In the genomic region with DNA sequence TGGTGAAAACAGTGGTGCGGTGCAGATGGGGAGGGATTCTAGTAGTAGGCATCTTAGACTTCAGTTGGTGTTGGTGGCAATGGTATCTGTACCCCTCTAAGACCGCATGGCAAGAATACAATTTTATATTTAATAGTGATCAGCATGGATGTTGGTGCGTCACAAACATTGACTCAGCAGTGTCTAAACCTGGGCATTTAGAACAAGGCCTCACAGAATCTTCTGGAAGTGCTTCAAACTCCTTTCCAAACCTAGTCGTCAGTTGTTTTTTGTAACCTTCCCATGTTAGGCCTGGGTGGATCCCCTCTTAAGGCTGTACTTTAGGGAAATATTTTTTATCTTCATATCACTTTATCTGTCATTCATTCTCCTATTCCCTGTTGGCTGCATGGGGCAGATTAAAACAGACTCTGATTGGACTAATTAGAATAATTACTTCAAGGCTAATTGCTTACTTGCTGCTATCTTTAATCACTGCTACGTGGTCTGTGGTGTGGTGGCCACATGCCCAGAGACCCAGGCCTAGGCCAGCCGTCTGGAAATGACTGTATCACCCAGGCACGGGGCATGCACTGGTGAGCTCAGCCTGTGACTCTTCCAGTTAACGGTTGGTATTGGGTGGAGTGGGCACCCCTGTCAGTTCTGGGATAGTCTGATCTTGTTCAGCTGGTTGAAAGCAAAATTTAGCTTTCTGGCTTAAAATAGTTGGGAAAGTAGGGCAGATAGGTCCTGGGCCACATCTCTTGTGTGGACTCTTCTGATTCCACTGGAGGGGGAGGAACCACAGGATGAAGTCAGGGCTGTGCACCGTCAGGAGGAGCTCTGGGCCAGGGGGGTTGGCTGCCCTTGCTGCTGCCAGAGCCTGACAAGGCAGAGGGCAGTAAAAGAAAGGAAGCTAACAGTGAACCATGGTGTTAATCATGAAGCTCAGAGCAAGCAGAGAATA, we compare ENCODE assay signal across 7 cellular contexts. TPM values are rescaled to one million over a fixed set of nuclear protein-coding genes. Genes with fewer than 3 reads are reported as not detected.
DNase-seq lines count a peak whose midpoint lies in the region; ATAC-seq and TF ChIP-seq lines count a peak whose summit lies in the region.

No MANE protein-coding gene starts in this region.

- H3K4me1 Mint-ChIP-seq in activated T-helper 17 cell treated with anti-CD3 and anti-CD28 coated beads, Interleukin-2, amount 50 U/mL, for 72 hours, result peaks cover 33% of the 10 kb centered on the region

- peak; percentile 32 for ATAC-seq in activated T-helper 17 cell treated with anti-CD3 and anti-CD28 coated beads, Interleukin-2, amount 50 U/mL, for 72 hours (replicated peaks)
- no peak for ATAC-seq in stimulated activated naive CD8-positive, alpha-beta T cell treated with anti-CD3 and anti-CD28 coated beads, Interleukin-15, Interleukin-2, amounts not matched to agents 100 U/mL and 50 U/mL, for 24 hours
- ATAC-seq in HG02763 (IDR thresholded peaks at IDR 0.05; ENCODE audit: unreplicated experiment), result no peak

- no peaks in the 10 kb centered on the region for H3K27me3 Mint-ChIP-seq in activated T-helper 17 cell treated with anti-CD3 and anti-CD28 coated beads, Interleukin-2, amount 50 U/mL, for 72 hours

- H3K27me3 ChIP-seq in right atrium auricular region, result no peaks in the 10 kb centered on the region

- H3K9me3 Mint-ChIP-seq in activated T-helper 17 cell treated with anti-CD3 and anti-CD28 coated beads, Interleukin-2, amount 50 U/mL, for 72 hours, result no peaks in the 10 kb centered on the region

- peak overlapping the region in 1 of 2 donors; percentile 85 for H3K4me3 ChIP-seq in right atrium auricular region

- TF ChIP-seq CTCF in right atrium auricular region (IDR thresholded peaks at IDR 0.05), result no peak

- H3K4me3 Mint-ChIP-seq in activated T-helper 17 cell treated with anti-CD3 and anti-CD28 coated beads, Interleukin-2, amount 50 U/mL, for 72 hours, result peak overlapping the region; percentile 91

- DNase-seq in HT1080 (ENCODE audit: low read depth) (peak; percentile 59), right atrium auricular region (ENCODE audit: low spot score) (no peak), inferior parietal cortex (ENCODE audit: extremely low spot score) (no peak), NCI-H2081 treated with DMSO at 0.1 percent for 48 hours (lab: John Stamatoyannopoulos, UW) (no peak)
- DNase-seq in stimulated activated naive CD8-positive, alpha-beta T cell treated with anti-CD3 and anti-CD28 coated beads, Interleukin-15, Interleukin-2, amounts not matched to agents 100 U/mL and 50 U/mL, for 24 hours, result peak; percentile 28

- peaks cover 94% of the 10 kb centered on the region for H3K36me3 Mint-ChIP-seq in activated T-helper 17 cell treated with anti-CD3 and anti-CD28 coated beads, Interleukin-2, amount 50 U/mL, for 72 hours (ENCODE audit: low read depth)

- no peaks in the 10 kb centered on the region for H3K9me3 ChIP-seq in right atrium auricular region

- H3K4me1 ChIP-seq in right atrium auricular region, result peaks cover 0 to 78% of the 10 kb centered on the region in 2 donors

- peak overlapping the region; percentile 95 for H3K27ac Mint-ChIP-seq in activated T-helper 17 cell treated with anti-CD3 and anti-CD28 coated beads, Interleukin-2, amount 50 U/mL, for 72 hours

- peak overlapping the region; percentile 24 to 94 for H3K27ac ChIP-seq in right atrium auricular region

- peaks cover 9% of the 10 kb centered on the region for H3K36me3 ChIP-seq in right atrium auricular region

RNA-seq across cellular contexts. Expression of gene ALKBH5, which starts 4.5 kb away (rescaled TPM):
- total RNA-seq in HT1080 (2014; rRNA removed; shearing (Covaris generic)), result 75.9 and 91.6 TPM in 2 replicates
- 80.4 and 81.9 TPM in 2 replicates for polyA plus RNA-seq in HT1080 (2015; cell fraction: cytosol; rRNA removed)
- polyA plus RNA-seq in HT1080 (2015; cell fraction: nucleus; rRNA removed), result 33.8 and 34.6 TPM in 2 replicates
- 100 to 1,000 TPM; 161 to 255 TPM for total RNA-seq in activated T-helper 17 cell treated with anti-CD3 and anti-CD28 coated beads, Interleukin-2, amount 50 U/mL, for 72 hours
- total RNA-seq in right atrium auricular region, result 100 to 1,000 TPM; 177 to 193 TPM

RNA-seq across cellular contexts. Expression of gene LLGL1, which starts 37.3 kb away (rescaled TPM):
- 36.5 and 39.3 TPM in 2 replicates for total RNA-seq in HT1080 (2014; rRNA removed; shearing (Covaris generic))
- 47.7 and 48.6 TPM in 2 replicates for polyA plus RNA-seq in HT1080 (2015; cell fraction: cytosol; rRNA removed)
- polyA plus RNA-seq in HT1080 (2015; cell fraction: nucleus; rRNA removed), result 54.8 and 54.9 TPM in 2 replicates
- total RNA-seq in activated T-helper 17 cell treated with anti-CD3 and anti-CD28 coated beads, Interleukin-2, amount 50 U/mL, for 72 hours, result 10 to 100 TPM; 19.5 to 22.3 TPM
- 10 to 100 TPM; 12.6 to 16.7 TPM for total RNA-seq in right atrium auricular region

Comparison
In these comparisons a context has a peak if more than half of its experiments do, and no peak if none do; other contexts are left out.
1. DNase-seq: peak in HT1080 (single experiment) and stimulated activated naive CD8-positive, alpha-beta T cell treated with anti-CD3 and anti-CD28 coated beads, Interleukin-15, Interleukin-2, amounts not matched to agents 100 U/mL and 50 U/mL, for 24 hours (single experiment); none in right atrium auricular region (single experiment), inferior parietal cortex (single experiment) and NCI-H2081 treated with DMSO at 0.1 percent for 48 hours (single experiment).